ENCODE assay signal across 11 cellular contexts in genomic region chr21:41769106-41769505, GRCh38. TPM values are rescaled to one million over a fixed set of nuclear protein-coding genes. Genes with fewer than 3 reads are reported as not detected.
DNase-seq lines count a peak whose midpoint lies in the region; ATAC-seq and TF ChIP-seq lines count a peak whose summit lies in the region.
"Had no signal": no experiment of that assay in that cellular context is flagged by ENCODE, and none has a peak within 500 bp of the region (broad histone marks: within the 10 kb centered on the region; RNA-seq: fewer than 3 reads in every experiment).

No MANE protein-coding gene starts in this region.

- no peak overlapping the region for H2BK5ac ChIP-seq in H9 (ENCODE audit: insufficient read length, low read length)

- WGBS in H9 (ENCODE audit: extremely low coverage, insufficient read length, low lambda C conversion rate), result no CpG with 5 or more reads among the region's 11 CpGs

- H3K4ac ChIP-seq in H9 (ENCODE audit: low read depth, low read length), result no peak overlapping the region

- peak overlapping the region; percentile 77 for H3K14ac ChIP-seq in H9 (ENCODE audit: insufficient read depth, low read length)

- no peak overlapping the region for H3K56ac ChIP-seq in H9 (ENCODE audit: insufficient read length, low read depth, low read length)

- H3K79me2 ChIP-seq in H9 (ENCODE audit: insufficient read depth, low read length), result no peaks in the 10 kb centered on the region

- no peak overlapping the region for H2BK120ac ChIP-seq in H9 (ENCODE audit: low read depth, low read length, poor library complexity, severe bottlenecking)

- peak overlapping the region; percentile 6 for H3K4me3 ChIP-seq in mononuclear cell (ENCODE audit: low read length)
- H3K4me3 ChIP-seq: K562 had no signal

- H3K9me3 ChIP-seq in H9 (ENCODE audit: control insufficient read depth, low read depth, low read length) (no peaks in the 10 kb centered on the region), mononuclear cell (ENCODE audit: low read depth, low read length) (no peaks in the 10 kb centered on the region)

- peaks cover 52 to 70% of the 10 kb centered on the region in 2 experiments for H3K4me1 Mint-ChIP-seq in H9
- H3K4me1 Mint-ChIP-seq in brain, result peaks cover 23% of the 10 kb centered on the region

- H3K27me3 Mint-ChIP-seq in H9 (ENCODE audit: low read depth), result peaks cover 83% of the 10 kb centered on the region
- H3K27me3 Mint-ChIP-seq in brain, result peaks cover 90% of the 10 kb centered on the region

- H3K36me3 Mint-ChIP-seq in H9 (ENCODE audit: insufficient read depth in 1 of 3, low read depth in 3 of 3) (no peaks in the 10 kb centered on the region), brain (no peaks in the 10 kb centered on the region)

- peak overlapping the region; percentile 62 to 85 for H3K4me3 Mint-ChIP-seq in H9
- H3K4me3 Mint-ChIP-seq in brain, result peak overlapping the region in 4 of 5 experiments; percentile 82 to 89 (median 86)

- H3K27ac Mint-ChIP-seq in H9 (no peak overlapping the region), brain (peak overlapping the region in 1 of 5 experiments; percentile 54)

- H3K27me3 ChIP-seq in H9 (ENCODE audit: insufficient read depth, low read length) (peaks cover 59% of the 10 kb centered on the region), mononuclear cell (ENCODE audit: insufficient read depth, low read length) (peaks cover 67% of the 10 kb centered on the region)

- ATAC-seq in esophagus mucosa (no peak), HG03196 (IDR thresholded peaks at IDR 0.05; ENCODE audit: unreplicated experiment) (no peak)

- H3K9ac ChIP-seq in H9 (ENCODE audit: extremely low read depth, insufficient read length, low read length), result no peak overlapping the region

- H3K27ac ChIP-seq in 22Rv1, result peak overlapping the region; percentile 39; the same call in 1 of the 2 replicates
- H3K27ac ChIP-seq in H9 (ENCODE audit: insufficient read length, low read depth, low read length), result no peak overlapping the region
- H3K27ac ChIP-seq: dorsolateral prefrontal cortex had no signal

- no peaks in the 10 kb centered on the region for H4K20me1 ChIP-seq in H9 (ENCODE audit: control insufficient read depth, insufficient read depth, insufficient read length)

- H2BK20ac ChIP-seq in H9 (ENCODE audit: low read depth, low read length, poor library complexity, severe bottlenecking), result no peak overlapping the region

- H3K23me2 ChIP-seq in H9 (ENCODE audit: insufficient read length, low read depth, low read length, poor library complexity, severe bottlenecking), result peaks cover 9% of the 10 kb centered on the region

- H3K18ac ChIP-seq in H9 (ENCODE audit: insufficient read length, low read depth, low read length), result peak overlapping the region; percentile 77

- no peak overlapping the region for H2BK15ac ChIP-seq in H9 (ENCODE audit: low read depth, low read length)

- no peak overlapping the region for H3T11ph ChIP-seq in H9 (ENCODE audit: low read length)

- H2AK5ac ChIP-seq in H9 (ENCODE audit: insufficient read length, low read length), result no peak overlapping the region

- H3K9me3 Mint-ChIP-seq in H9, result peaks cover 0 to 2% of the 10 kb centered on the region in 2 experiments; a peak in 2 of 5 replicates
- peaks cover 0 to 10% (median 2%) of the 10 kb centered on the region in 5 experiments for H3K9me3 Mint-ChIP-seq in brain

- no peak overlapping the region for H3K23ac ChIP-seq in H9 (ENCODE audit: insufficient read length, low read depth, low read length)

- H4K8ac ChIP-seq in H9 (replicated peaks; ENCODE audit: insufficient read length, low read depth, low read length), result no peak overlapping the region

- DNase-seq in H9 (no peak), DMS 273 (lab: John Stamatoyannopoulos, UW; ENCODE audit: unreplicated experiment) (no peak), NCI-H2081 (lab: John Stamatoyannopoulos, UW) (no peak)
- DNase-seq: T-helper 9 cell had no signal

- H3K4me1 ChIP-seq in H9 (ENCODE audit: insufficient read depth, low read length), result peaks cover 6% of the 10 kb centered on the region; the same call in 1 of the 2 replicates
- peaks cover 33% of the 10 kb centered on the region for H3K4me1 ChIP-seq in mononuclear cell (ENCODE audit: insufficient read depth, low read length)

- H2BK12ac ChIP-seq in H9 (ENCODE audit: insufficient read length, low read depth, low read length), result no peak overlapping the region

- H2AFZ ChIP-seq in H9 (ENCODE audit: low read length), result no peak overlapping the region

- no peak for TF ChIP-seq CTCF in 22Rv1 (IDR thresholded peaks at IDR 0.05)
- TF ChIP-seq CTCF in H9 (conservative IDR thresholded peaks at IDR 0.05), result no peak
- TF ChIP-seq CTCF in brain (conservative IDR thresholded peaks at IDR 0.05), result no peak

- H3K79me1 ChIP-seq in H9 (ENCODE audit: insufficient read depth, low read depth, low read length, poor library complexity, severe bottlenecking), result no peaks in the 10 kb centered on the region

- H4K91ac ChIP-seq in H9 (ENCODE audit: insufficient read length, low read depth, low read length), result no peak overlapping the region

- peak overlapping the region; percentile 80 for H3K4me2 ChIP-seq in H9 (ENCODE audit: insufficient read depth, insufficient read length, low read length)

- no peak overlapping the region for H4K5ac ChIP-seq in H9 (ENCODE audit: insufficient read length, low read depth, low read length)

RNA-seq across cellular contexts. Expression of gene RIPK4, which starts 2.3 kb away (rescaled TPM):
- total RNA-seq in H9 (2021) (2.9 and 3.6 TPM in 2 replicates), mononuclear cell (0.31 TPM), esophagus mucosa (51.1 TPM)
- polyA plus RNA-seq in brain (ENCODE audit: insufficient read depth, low read depth, low replicate concordance), result 10.6 TPM
- total RNA-seq: K562 had no signal
- polyA plus RNA-seq: K562 had no signal

Comparison
In these comparisons a context has a peak if more than half of its experiments do, and no peak if none do; other contexts are left out.
1. RNA of gene RIPK4, which starts 2.3 kb away (total RNA-seq): 51.1 TPM in esophagus mucosa (single experiment); 2.9 to 3.6 TPM in H9 and 0.31 TPM in mononuclear cell (single experiment); every median in the first group is over 10 times any median in the second.